Comparison of ENCODE assay signal across 15 cellular contexts in the genomic region with DNA sequence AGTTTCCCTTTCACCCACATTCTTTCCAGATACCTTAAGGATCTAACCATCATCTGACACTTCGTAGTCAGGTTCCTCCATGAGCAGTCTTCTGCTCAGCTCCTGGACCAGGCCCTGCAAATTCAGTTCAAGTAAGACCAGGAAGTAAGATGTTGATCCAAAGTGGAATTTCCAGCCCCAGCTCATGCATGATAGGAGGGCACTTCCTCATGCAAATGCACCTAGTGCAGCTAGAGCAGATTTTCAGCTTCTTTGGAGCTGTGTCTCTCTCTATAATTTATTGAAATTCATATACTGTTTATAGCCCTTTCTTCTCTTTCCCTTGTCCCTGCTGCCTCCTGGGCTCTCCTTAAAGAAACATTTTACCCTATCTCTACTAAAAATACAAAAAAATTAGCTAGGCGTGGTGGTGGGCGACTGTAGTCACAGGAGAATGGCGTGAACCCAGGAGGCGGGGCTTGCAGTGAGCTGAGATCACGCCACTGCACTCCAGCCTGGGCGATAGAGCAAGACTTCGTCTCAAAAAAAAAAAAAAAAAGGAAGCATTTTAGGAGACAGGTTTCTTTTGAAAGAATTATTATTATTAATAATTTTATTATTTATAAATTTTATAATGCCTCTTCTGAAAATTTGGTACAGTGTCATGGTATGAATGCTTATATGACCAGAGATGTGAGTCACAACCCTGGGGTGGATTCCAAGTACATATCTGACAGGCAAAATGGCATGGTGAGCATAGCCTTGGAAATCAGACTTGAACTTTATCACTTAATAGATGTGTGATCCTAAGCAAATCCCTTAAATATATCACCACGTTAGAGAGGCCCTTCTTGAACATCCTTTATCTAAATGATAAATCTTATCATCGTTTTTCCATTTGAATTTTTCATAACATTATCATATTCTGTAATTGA.
A peak's percentile ranks its signal among the peaks of the same experiment; 100 is the strongest.
DNase-seq lines count a peak whose midpoint lies in the region; ATAC-seq, FAIRE-seq and TF ChIP-seq lines count a peak whose summit lies in the region.
"Had no signal": no experiment of that assay in that cellular context is flagged by ENCODE, and none has a peak within 500 bp of the region (broad histone marks: within the 10 kb centered on the region; RNA-seq: fewer than 3 reads in every experiment).

No MANE protein-coding gene starts in this region.

- peaks cover 8% of the 10 kb centered on the region for H3K4me1 Mint-ChIP-seq in Calu3 (ENCODE audit: low read depth, unreplicated experiment)
- peaks cover 3% of the 10 kb centered on the region for H3K4me1 Mint-ChIP-seq in activated naive CD4-positive, alpha-beta T cell treated with anti-CD3 and anti-CD28 coated beads for 36 hours (ENCODE audit: low read depth)

- no TSS peak for BruUV-seq in Calu3 (replicated peaks; lab: Mats Ljungman, UMichigan)

- H3K36me3 Mint-ChIP-seq in Calu3 (ENCODE audit: insufficient read depth, unreplicated experiment) = no peaks in the 10 kb centered on the region
- peaks cover 2% of the 10 kb centered on the region for H3K36me3 Mint-ChIP-seq in activated naive CD4-positive, alpha-beta T cell treated with anti-CD3 and anti-CD28 coated beads for 36 hours (ENCODE audit: low read depth)
- H3K36me3 Mint-ChIP-seq: activated CD4-positive, alpha-beta memory T cell treated with anti-CD3 and anti-CD28 coated beads for 36 hours had no signal

- TF ChIP-seq CTCF in Calu3 (IDR thresholded peaks at IDR 0.05; ENCODE audit: unreplicated experiment) = no peak
- no peak for TF ChIP-seq CTCF in LNCaP clone FGC (IDR thresholded peaks at IDR 0.05; ENCODE audit: control insufficient read depth, extremely low read depth, insufficient read depth)
- TF ChIP-seq CTCF in bronchial epithelial cell (IDR thresholded peaks at IDR 0.05; ENCODE audit: insufficient read depth, low read length, severe bottlenecking) = no peak
- TF ChIP-seq CTCF in left ventricle myocardium inferior (IDR thresholded peaks at IDR 0.05; ENCODE audit: borderline replicate concordance) = no peak
- TF ChIP-seq CTCF in right lobe of liver (IDR thresholded peaks at IDR 0.05) = no peak

- peak; percentile 22 for DNase-seq in Calu3
- DNase-seq in LNCaP clone FGC (ENCODE audit: low read depth) = peak; percentile 28
- DNase-seq in bronchial epithelial cell (ENCODE audit: low read depth) = peak; percentile 39
- peak; percentile 13 for DNase-seq in mucosa of gallbladder (ENCODE audit: low spot score)
- no peak for DNase-seq in activated naive CD4-positive, alpha-beta T cell treated with anti-CD3 and anti-CD28 coated beads for 36 hours
- DNase-seq in stimulated activated naive CD4-positive, alpha-beta T cell (lab: John Stamatoyannopoulos, UW) = no peak
- no peak for DNase-seq in left ventricle myocardium inferior
- no peak for DNase-seq in right lobe of liver
- DNase-seq: activated CD4-positive, alpha-beta memory T cell treated with anti-CD3 and anti-CD28 coated beads for 36 hours; activated naive CD8-positive, alpha-beta T cell treated with anti-CD3 and anti-CD28 coated beads for 36 hours; CD8-positive, alpha-beta memory T cell; effector memory CD4-positive, alpha-beta T cell; NCI-H748 treated with DMSO at 0.1 percent for 48 hours; T-cell had no signal

- no peak for ATAC-seq in right lobe of liver
- ATAC-seq: T-cell had no signal

- H3K4me3 ChIP-seq in LNCaP clone FGC (ENCODE audit: low read depth, low read length) (no peak overlapping the region), bronchial epithelial cell (ENCODE audit: low read depth, low read length) (no peak overlapping the region), left ventricle myocardium inferior (no peak overlapping the region), right lobe of liver (no peak overlapping the region)
- H3K4me3 ChIP-seq: vagina had no signal

- no peaks in the 10 kb centered on the region for H3K9me3 ChIP-seq in left ventricle myocardium inferior (replicated peaks)
- H3K9me3 ChIP-seq in right lobe of liver = no peaks in the 10 kb centered on the region
- H3K9me3 ChIP-seq: vagina had no signal

- H3K4me1 ChIP-seq in left ventricle myocardium inferior (peaks cover 10% of the 10 kb centered on the region), right lobe of liver (no peaks in the 10 kb centered on the region)

- 88% methylated on average over 8 of the region's 10 CpGs for WGBS in right lobe of liver (ENCODE audit: insufficient coverage, low coverage, low lambda C conversion rate, missing lambda C conversion rate)

- H3K27me3 Mint-ChIP-seq in Calu3 (ENCODE audit: unreplicated experiment) = no peaks in the 10 kb centered on the region
- no peaks in the 10 kb centered on the region for H3K27me3 Mint-ChIP-seq in activated naive CD4-positive, alpha-beta T cell treated with anti-CD3 and anti-CD28 coated beads for 36 hours (ENCODE audit: low read depth)
- H3K27me3 Mint-ChIP-seq: activated CD4-positive, alpha-beta memory T cell treated with anti-CD3 and anti-CD28 coated beads for 36 hours; activated naive CD8-positive, alpha-beta T cell treated with anti-CD3 and anti-CD28 coated beads for 36 hours; CD8-positive, alpha-beta memory T cell; T-cell had no signal

- no peak overlapping the region for H3K4me3 Mint-ChIP-seq in Calu3 (ENCODE audit: low read depth, unreplicated experiment)
- no peak overlapping the region for H3K4me3 Mint-ChIP-seq in activated naive CD4-positive, alpha-beta T cell treated with anti-CD3 and anti-CD28 coated beads for 36 hours
- H3K4me3 Mint-ChIP-seq: activated CD4-positive, alpha-beta memory T cell treated with anti-CD3 and anti-CD28 coated beads for 36 hours; activated naive CD8-positive, alpha-beta T cell treated with anti-CD3 and anti-CD28 coated beads for 36 hours; CD8-positive, alpha-beta memory T cell; T-cell had no signal

- TF ChIP-seq POLR2A in right lobe of liver (IDR thresholded peaks at IDR 0.05) = no peak

- H3K27ac Mint-ChIP-seq in Calu3 (ENCODE audit: unreplicated experiment) = no peak overlapping the region
- no peak overlapping the region for H3K27ac Mint-ChIP-seq in activated naive CD4-positive, alpha-beta T cell treated with anti-CD3 and anti-CD28 coated beads for 36 hours
- H3K27ac Mint-ChIP-seq: activated CD4-positive, alpha-beta memory T cell treated with anti-CD3 and anti-CD28 coated beads for 36 hours; activated naive CD8-positive, alpha-beta T cell treated with anti-CD3 and anti-CD28 coated beads for 36 hours; CD8-positive, alpha-beta memory T cell; T-cell had no signal

- CTCF ChIA-PET in Calu3 (lab: Charles Lee) = interaction anchor here (1.2 kb wide), 1 partner anchor 72 kb away, joined by 3 read pairs; no protein-coding TSS in a partner anchor
- CTCF ChIA-PET in activated naive CD4-positive, alpha-beta T cell treated with anti-CD3 and anti-CD28 coated beads for 36 hours (lab: Charles Lee) = no interaction called here

- H3K36me3 ChIP-seq in bronchial epithelial cell (ENCODE audit: control insufficient read depth, insufficient read depth, low read length) (no peaks in the 10 kb centered on the region), left ventricle myocardium inferior (no peaks in the 10 kb centered on the region), right lobe of liver (no peaks in the 10 kb centered on the region)
- H3K36me3 ChIP-seq: vagina had no signal

- H3K9me3 Mint-ChIP-seq in Calu3 (ENCODE audit: low read depth, unreplicated experiment) = no peaks in the 10 kb centered on the region
- no peaks in the 10 kb centered on the region for H3K9me3 Mint-ChIP-seq in activated naive CD4-positive, alpha-beta T cell treated with anti-CD3 and anti-CD28 coated beads for 36 hours
- H3K9me3 Mint-ChIP-seq: activated CD4-positive, alpha-beta memory T cell treated with anti-CD3 and anti-CD28 coated beads for 36 hours; activated naive CD8-positive, alpha-beta T cell treated with anti-CD3 and anti-CD28 coated beads for 36 hours; CD8-positive, alpha-beta memory T cell; T-cell had no signal

- H3K27ac ChIP-seq in left ventricle myocardium inferior (replicated peaks) (no peak overlapping the region), right lobe of liver (no peak overlapping the region)
- H3K27ac ChIP-seq: vagina had no signal

- FAIRE-seq in bronchial epithelial cell (lab: Jason Lieb, UNC) = no peak

- H3K27me3 ChIP-seq in bronchial epithelial cell (ENCODE audit: control insufficient read depth, insufficient read depth, low read length) (no peaks in the 10 kb centered on the region), left ventricle myocardium inferior (ENCODE audit: low read depth) (no peaks in the 10 kb centered on the region), right lobe of liver (no peaks in the 10 kb centered on the region)
- H3K27me3 ChIP-seq: vagina had no signal

- intact Hi-C loops in Calu3 (cut with micrococcal nuclease; ENCODE audit: unreplicated experiment) (no loop called here), left ventricle myocardium inferior (cut with micrococcal nuclease) (no loop called here), right lobe of liver (cut with DNase I) (no loop called here)
- intact Hi-C loops in activated naive CD4-positive, alpha-beta T cell treated with anti-CD3 and anti-CD28 coated beads for 36 hours (cut with micrococcal nuclease) = no loop called here

Comparison
In these comparisons a context has a peak if more than half of its experiments do, and no peak if none do; other contexts are left out.
1. DNase-seq: peak in Calu3 (single experiment), LNCaP clone FGC (single experiment), bronchial epithelial cell (single experiment) and mucosa of gallbladder (single experiment); none in activated naive CD4-positive, alpha-beta T cell treated with anti-CD3 and anti-CD28 coated beads for 36 hours (single experiment), stimulated activated naive CD4-positive, alpha-beta T cell (0 of 6), left ventricle myocardium inferior (single experiment) and right lobe of liver (0 of 3).